17 cellular contexts compared by ENCODE assay signal in genomic region chr2:12636837-12637581, GRCh38.
A peak's percentile ranks its signal among the peaks of the same experiment; 100 is the strongest.
DNase-seq lines count a peak whose midpoint lies in the region; ATAC-seq and TF ChIP-seq lines count a peak whose summit lies in the region.
"Had no signal": no experiment of that assay in that cellular context is flagged by ENCODE, and none has a peak within 500 bp of the region (broad histone marks: within the 10 kb centered on the region; RNA-seq: fewer than 3 reads in every experiment).

No MANE protein-coding gene starts in this region.

- no peaks in the 10 kb centered on the region for H3K36me3 ChIP-seq in GM23338 (ENCODE audit: insufficient read depth)
- H3K36me3 ChIP-seq in adipocyte (ENCODE audit: control insufficient read depth, insufficient read depth, low read length, severe bottlenecking), result no peaks in the 10 kb centered on the region
- H3K36me3 ChIP-seq in heart right ventricle, result no peaks in the 10 kb centered on the region
- H3K36me3 ChIP-seq in Peyer's patch, result no peaks in the 10 kb centered on the region
- H3K36me3 ChIP-seq: upper lobe of right lung had no signal

- no peak for TF ChIP-seq POLR2A in Peyer's patch (IDR thresholded peaks at IDR 0.05)

- TF ChIP-seq CTCF in GM23338 (conservative IDR thresholded peaks at IDR 0.05; ENCODE audit: low read depth in 2 of 2) (no peak), heart right ventricle (IDR thresholded peaks at IDR 0.05) (no peak), Peyer's patch (IDR thresholded peaks at IDR 0.05) (no peak)

- in situ Hi-C loops in KBM-7 (cut with MboI; ENCODE audit: low pct_unique_long_range_greater_than_20kb, low sequenced_read_pairs), result no loop called here

- H3K36me3 Mint-ChIP-seq in GM23338 (ENCODE audit: low read depth) (no peaks in the 10 kb centered on the region), T-cell (no peaks in the 10 kb centered on the region)
- H3K36me3 Mint-ChIP-seq: natural killer cell had no signal

- peaks cover 14% of the 10 kb centered on the region for H3K4me1 Mint-ChIP-seq in GM23338
- H3K4me1 Mint-ChIP-seq in T-cell, result peaks cover 20 to 42% (median 34%) of the 10 kb centered on the region in 3 donors

- H3K9me3 Mint-ChIP-seq in GM23338, result no peaks in the 10 kb centered on the region
- no peaks in the 10 kb centered on the region for H3K9me3 Mint-ChIP-seq in T-cell
- H3K9me3 Mint-ChIP-seq: activated naive CD4-positive, alpha-beta T cell treated with anti-CD3 and anti-CD28 coated beads for 36 hours; natural killer cell; T-helper 2 cell treated with Interferon-gamma antibody and Interleukin-4, amounts not matched to agents 5 μg/mL and 100 μg/mL, for 36 hours had no signal

- H3K27ac ChIP-seq in GM23338 (ENCODE audit: low read depth) (no peak overlapping the region), heart right ventricle (peak overlapping the region in 2 of 10 donors; percentile 19 to 31), Peyer's patch (no peak overlapping the region)
- H3K27ac ChIP-seq: upper lobe of right lung had no signal

- CTCF ChIA-PET in T-cell (lab: Charles Lee), result no interaction called here

- intact Hi-C loops in heart right ventricle (cut with DNase I), result no loop called here

- H3K4me3 ChIP-seq in GM23338 (no peak overlapping the region), adipocyte (ENCODE audit: low read length) (no peak overlapping the region), heart right ventricle (no peak overlapping the region), Peyer's patch (no peak overlapping the region)
- H3K4me3 ChIP-seq: upper lobe of right lung had no signal

- H3K4me2 ChIP-seq in GM23338, result no peak overlapping the region

- H3K27ac Mint-ChIP-seq in GM23338 (peak overlapping the region; percentile 68; the same call in 1 of the 2 replicates), T-cell (peak overlapping the region in 1 of 2 donors; percentile 19)
- H3K27ac Mint-ChIP-seq: activated naive CD4-positive, alpha-beta T cell treated with anti-CD3 and anti-CD28 coated beads for 36 hours; natural killer cell; T-helper 2 cell treated with Interferon-gamma antibody and Interleukin-4, amounts not matched to agents 5 μg/mL and 100 μg/mL, for 36 hours had no signal

- peaks cover 10% of the 10 kb centered on the region; the same call in 1 of the 2 replicates for H3K9me2 ChIP-seq in GM23338 (ENCODE audit: insufficient read depth)

- H3K79me2 ChIP-seq in GM23338 (replicated peaks; ENCODE audit: insufficient read depth), result no peaks in the 10 kb centered on the region

- H3K27me3 Mint-ChIP-seq in GM23338 (ENCODE audit: insufficient read depth, low read depth, poor library complexity) (peaks cover 3% of the 10 kb centered on the region), T-cell (no peaks in the 10 kb centered on the region)

- H3K4me3 Mint-ChIP-seq in GM23338 (no peak overlapping the region), T-cell (no peak overlapping the region)
- H3K4me3 Mint-ChIP-seq: activated naive CD4-positive, alpha-beta T cell treated with anti-CD3 and anti-CD28 coated beads for 36 hours; natural killer cell; T-helper 2 cell treated with Interferon-gamma antibody and Interleukin-4, amounts not matched to agents 5 μg/mL and 100 μg/mL, for 36 hours had no signal

- H3K27me3 ChIP-seq in GM23338 (ENCODE audit: insufficient read depth) (no peaks in the 10 kb centered on the region), adipocyte (replicated peaks; ENCODE audit: control insufficient read depth, insufficient read depth, low read length) (peaks cover 6% of the 10 kb centered on the region), heart right ventricle (no peaks in the 10 kb centered on the region), Peyer's patch (no peaks in the 10 kb centered on the region)
- H3K27me3 ChIP-seq: upper lobe of right lung had no signal

- POLR2A ChIA-PET in T-cell (lab: Charles Lee), result interaction anchor here in 1 of 2 donors (0.7 kb wide), 1 partner anchor 15 kb away, joined by 3 read pairs; no protein-coding TSS in a partner anchor

- no peaks in the 10 kb centered on the region for H3F3A ChIP-seq in GM23338 (replicated peaks; ENCODE audit: low read depth)

- H4K20me1 ChIP-seq in GM23338 (replicated peaks; ENCODE audit: insufficient read depth), result no peaks in the 10 kb centered on the region

- no peak overlapping the region for H2AFZ ChIP-seq in GM23338

- WGBS in heart right ventricle, 2 donors, result 9 to 13% methylated on average over 1 of the region's 1 CpG

- no peak for DNase-seq in GM23338 (ENCODE audit: low spot score)
- DNase-seq in adipocyte (ENCODE audit: low read depth), result peak; percentile 42
- no peak for DNase-seq in heart right ventricle
- peak; percentile 14 for DNase-seq in renal cortical epithelial cell (ENCODE audit: low read depth)
- DNase-seq in Peyer's patch, result no peak
- DNase-seq in KBM-7, result no peak
- no peak for DNase-seq in T-cell
- DNase-seq: activated CD4-positive, alpha-beta T cell treated with anti-CD3 and anti-CD28 coated beads for 1 hour; activated naive CD4-positive, alpha-beta T cell treated with anti-CD3 and anti-CD28 coated beads for 36 hours; DMS153; hippocampal formation; MM.1S; natural killer cell; NCI-H2081 treated with DMSO at 0.1 percent for 48 hours; stimulated activated CD4-positive, alpha-beta T cell treated with anti-CD3 and anti-CD28 coated beads, Interleukin-2, amount 100 ng/mL, for 48 hours; upper lobe of right lung had no signal

- H3K9me3 ChIP-seq in adipocyte (ENCODE audit: control insufficient read depth, low read length) (no peaks in the 10 kb centered on the region), heart right ventricle (no peaks in the 10 kb centered on the region), Peyer's patch (no peaks in the 10 kb centered on the region)
- H3K9me3 ChIP-seq: upper lobe of right lung had no signal

- no peak overlapping the region for H3K9ac ChIP-seq in adipocyte (ENCODE audit: low read length)

- no peak for ATAC-seq in GM23338
- ATAC-seq in heart right ventricle, result peak in 6 of 8 donors; percentile 28 to 75 (median 58)
- ATAC-seq in T-cell (replicated peaks in 1 of 4), result no peak
- ATAC-seq: natural killer cell, upper lobe of right lung had no signal

- H3K4me1 ChIP-seq in GM23338 (ENCODE audit: insufficient read depth), result no peaks in the 10 kb centered on the region
- H3K4me1 ChIP-seq in adipocyte (ENCODE audit: control insufficient read depth, insufficient read depth, low read length), result peaks cover 10% of the 10 kb centered on the region
- H3K4me1 ChIP-seq in heart right ventricle, result peaks cover 0 to 15% (median 9%) of the 10 kb centered on the region in 9 donors
- H3K4me1 ChIP-seq in Peyer's patch, result no peaks in the 10 kb centered on the region

TF ChIP-seq in GM23338, 12 proteins besides CTCF, POLR2A, EP300 and RAD21 (continues in another document):
- TF ChIP-seq EZH2 (IDR thresholded peaks at IDR 0.05; ENCODE audit: low read depth, unreplicated experiment) (no peak), ZNF331 (CRISPR knock-in tag; IDR thresholded peaks at IDR 0.05; ENCODE audit: low read depth) (no peak), ETS1 (IDR thresholded peaks at IDR 0.05) (no peak), POLR2AphosphoS5 (IDR thresholded peaks at IDR 0.05; ENCODE audit: low read depth) (no peak), REST (IDR thresholded peaks at IDR 0.05; ENCODE audit: unreplicated experiment) (no peak), EZH2phosphoT487 (IDR thresholded peaks at IDR 0.05; ENCODE audit: unreplicated experiment) (no peak)

Comparison
In these comparisons a context has a peak if more than half of its experiments do, and no peak if none do; other contexts are left out.
1. ATAC-seq: peak in heart right ventricle (6 of 8); none in GM23338 (single experiment) and T-cell (0 of 4).
2. DNase-seq: peak in adipocyte (single experiment) and renal cortical epithelial cell (single experiment); none in GM23338 (single experiment), heart right ventricle (0 of 2), Peyer's patch (0 of 3), KBM-7 (single experiment) and T-cell (0 of 34).